Comparison of ENCODE assay signal across 8 cellular contexts in the genomic region with DNA sequence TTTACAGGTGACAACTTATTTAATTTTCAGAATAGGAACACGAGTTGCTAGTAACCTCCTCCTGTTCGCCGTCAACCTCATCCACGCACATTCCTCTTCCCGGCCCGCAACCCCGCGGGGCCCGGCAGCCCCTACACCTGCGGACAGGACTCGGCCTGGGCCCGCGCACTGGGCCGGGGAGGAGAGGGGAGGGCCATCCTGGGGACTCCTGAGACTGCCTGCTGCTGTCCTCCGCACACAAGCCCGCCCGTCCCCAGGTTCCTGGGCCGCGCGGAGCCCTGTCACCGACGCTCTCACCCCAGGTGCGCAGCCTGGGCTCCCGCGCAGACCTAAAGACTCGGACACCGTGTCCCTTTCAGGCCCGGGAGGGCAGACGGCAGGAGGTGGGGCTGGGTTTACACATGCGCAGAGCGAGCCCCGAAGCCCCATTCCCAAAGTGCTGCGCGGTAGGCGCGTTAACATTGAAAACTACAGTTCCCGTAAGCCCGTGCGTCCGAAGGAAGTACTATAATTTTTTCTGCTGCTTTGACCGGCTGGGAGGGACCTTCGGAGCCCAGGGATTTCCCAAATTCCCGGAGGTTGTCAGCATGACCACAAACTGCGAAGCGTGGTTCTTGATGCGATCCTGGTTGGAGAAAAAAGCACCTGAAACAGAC.
DNase-seq lines count a peak whose midpoint lies in the region; ATAC-seq lines count a peak whose summit lies in the region.
"Not testable (repeated sequence)": the region's sequence is repeated elsewhere in the genome, so short reads cannot be mapped to it uniquely, and the experiment has no call there.

No MANE protein-coding gene starts in this region.

- not testable (repeated sequence) for H3K9me3 ChIP-seq in SK-N-MC (ENCODE audit: low read depth, low read length); neuronal stem cell (replicated peaks in 1 of 2; ENCODE audit: control insufficient read depth in 2 of 2, insufficient read depth in 1 of 2, low read depth in 1 of 2, low read length in 2 of 2)

- not testable (repeated sequence) for H3K36me3 ChIP-seq in SK-N-MC (ENCODE audit: insufficient read depth, low read length); neuronal stem cell (replicated peaks in 1 of 2; ENCODE audit: control insufficient read depth in 2 of 2, insufficient read depth in 2 of 2, low read length in 2 of 2)

- peak overlapping the region; percentile 18 for H3K4me2 ChIP-seq in neuronal stem cell (ENCODE audit: insufficient read depth, low read length, poor library complexity, severe bottlenecking)

- peak; percentile 90 for DNase-seq in G401 (ENCODE audit: low spot score)
- peak; percentile 85 for DNase-seq in NCI-H1092 (lab: John Stamatoyannopoulos, UW)
- not testable (repeated sequence) for DNase-seq in SK-N-MC (ENCODE audit: low read depth, low spot score)
- peak; percentile 76 for DNase-seq in activated naive CD4-positive, alpha-beta T cell treated with Interleukin-2 at 50 U/mL for 16 hours
- peak; percentile 67 for DNase-seq in foreskin melanocyte
- DNase-seq in neuronal stem cell (ENCODE audit: low spot score) = peak; percentile 42
- DNase-seq in stimulated activated naive CD4-positive, alpha-beta T cell treated with Interleukin-2 at 50 U/mL for 16 hours (lab: John Stamatoyannopoulos, UW) = peak; percentile 61

- not testable (repeated sequence) for H3K27ac ChIP-seq in SK-N-MC; neuronal stem cell (replicated peaks; ENCODE audit: low read length)

- not testable (repeated sequence) for H2BK5ac ChIP-seq in neuronal stem cell (ENCODE audit: low read length)

- not testable (repeated sequence) for H3K9ac ChIP-seq in SK-N-MC (ENCODE audit: insufficient read length); neuronal stem cell (ENCODE audit: low read depth, low read length, poor library complexity)

- not testable (repeated sequence) for H3K23ac ChIP-seq in neuronal stem cell (ENCODE audit: low read depth, low read length, poor library complexity)

- not testable (repeated sequence) for H3K4ac ChIP-seq in neuronal stem cell (ENCODE audit: low read length)

- not testable (repeated sequence) for H2AK5ac ChIP-seq in neuronal stem cell (ENCODE audit: low read depth, low read length)

- no CpG with 5 or more reads among the region's 46 CpGs for WGBS in neuronal stem cell (ENCODE audit: extremely low coverage in 2 of 2, insufficient read length in 2 of 2, insufficient replicate concordance in 1 of 2), 2 donors

- H3K14ac ChIP-seq in neuronal stem cell (ENCODE audit: low read length) = not testable (repeated sequence)

- peak overlapping the region; percentile 76 for H2AFZ ChIP-seq in neuronal stem cell (ENCODE audit: low read length)

- peak; percentile 98 for ATAC-seq in HG02678 (IDR thresholded peaks at IDR 0.05; ENCODE audit: unreplicated experiment)

- not testable (repeated sequence) for H4K8ac ChIP-seq in neuronal stem cell (ENCODE audit: low read depth, low read length)

- not testable (repeated sequence) for H3K4me1 ChIP-seq in neuronal stem cell (ENCODE audit: control insufficient read depth in 2 of 2, insufficient read depth in 1 of 2, low read depth in 1 of 2, low read length in 2 of 2)

- H2BK12ac ChIP-seq in neuronal stem cell (ENCODE audit: low read length) = not testable (repeated sequence)

- not testable (repeated sequence) for H3K27me3 ChIP-seq in neuronal stem cell (ENCODE audit: control insufficient read depth in 3 of 3, insufficient read depth in 3 of 3, low read depth in 1 of 3, low read length in 3 of 3)

- not testable (repeated sequence) for H4K91ac ChIP-seq in neuronal stem cell (ENCODE audit: low read depth, low read length, poor library complexity)

- peak overlapping the region; percentile 56 for H3K4me3 ChIP-seq in SK-N-MC
- peak overlapping the region; percentile 45 to 73 for H3K4me3 ChIP-seq in neuronal stem cell (ENCODE audit: low read length in 2 of 2)

- H2BK15ac ChIP-seq in neuronal stem cell (ENCODE audit: low read length) = not testable (repeated sequence)

- H3K18ac ChIP-seq in neuronal stem cell (ENCODE audit: low read length) = not testable (repeated sequence)

- H2BK120ac ChIP-seq in neuronal stem cell (ENCODE audit: low read depth, low read length) = not testable (repeated sequence)

- H3K79me1 ChIP-seq in neuronal stem cell (ENCODE audit: low read depth, low read length) = not testable (repeated sequence)

- in situ Hi-C loops in G401 (cut with HindIII; ENCODE audit: low sequenced_read_pairs) = not testable (repeated sequence)
